In genomic region chr2:11354363-11355154, GRCh38 we compare ENCODE assay signal across 1 cellular context.
TF ChIP-seq lines count a peak whose summit lies in the region.

No MANE protein-coding gene starts in this region.

TF ChIP-seq in HepG2, 621 proteins besides CTCF, POLR2A, EP300 and RAD21 (continued from another document and continues in another):
- TF ChIP-seq GTF3A (CRISPR knock-in tag; conservative IDR thresholded peaks at IDR 0.05) (no peak), ZFY (CRISPR knock-in tag; IDR thresholded peaks at IDR 0.05) (peak; percentile 87), ZNF547 (CRISPR knock-in tag; IDR thresholded peaks at IDR 0.05) (no peak), ASH2L (IDR thresholded peaks at IDR 0.05; ENCODE audit: insufficient read length, low read depth, low read length) (peak; percentile 88), HOXA3 (CRISPR knock-in tag; IDR thresholded peaks at IDR 0.05) (peak; percentile 96), HDAC6 (IDR thresholded peaks at IDR 0.05; ENCODE audit: low read depth, low read length) (no peak), HHEX (CRISPR knock-in tag; IDR thresholded peaks at IDR 0.05) (peak; percentile 97), ZNF264 (CRISPR knock-in tag; IDR thresholded peaks at IDR 0.05) (peak; percentile 89), ZNF790 (CRISPR knock-in tag; IDR thresholded peaks at IDR 0.05; ENCODE audit: borderline replicate concordance) (no peak), ZNF775 (CRISPR knock-in tag; IDR thresholded peaks at IDR 0.05; ENCODE audit: borderline replicate concordance) (no peak), ZBTB26 (CRISPR knock-in tag; IDR thresholded peaks at IDR 0.05; ENCODE audit: borderline replicate concordance) (peak; percentile 91; the same call in 1 of the 2 replicates), ZNF772 (CRISPR knock-in tag; IDR thresholded peaks at IDR 0.05) (peak; percentile 98), ZNF224 (CRISPR knock-in tag; IDR thresholded peaks at IDR 0.05) (peak; percentile 71; the same call in 1 of the 2 replicates), JUNB (CRISPR knock-in tag; IDR thresholded peaks at IDR 0.05; ENCODE audit: borderline replicate concordance) (no peak), SP5 (CRISPR knock-in tag; IDR thresholded peaks at IDR 0.05; ENCODE audit: borderline replicate concordance, low read depth) (peak; percentile 99), ZBTB14 (CRISPR knock-in tag; IDR thresholded peaks at IDR 0.05) (peak; percentile 77), ZNF318 (CRISPR knock-in tag; IDR thresholded peaks at IDR 0.05) (peak; percentile 65; the same call in 1 of the 2 replicates), MIER2 (CRISPR knock-in tag; IDR thresholded peaks at IDR 0.05) (peak; percentile 89), ZBTB37 (CRISPR knock-in tag; IDR thresholded peaks at IDR 0.05) (peak; percentile 62), ZNF382 (CRISPR knock-in tag; IDR thresholded peaks at IDR 0.05; ENCODE audit: borderline replicate concordance) (no peak), HMGA1 (CRISPR knock-in tag; conservative IDR thresholded peaks at IDR 0.05) (no peak), KLF6 (CRISPR knock-in tag; IDR thresholded peaks at IDR 0.05) (peak; percentile 91), GMEB2 (CRISPR knock-in tag; IDR thresholded peaks at IDR 0.05; ENCODE audit: low read depth) (0 out of 2 replicates have a peak, but pooled peaks have one; percentile 34), PHF20 (CRISPR knock-in tag; IDR thresholded peaks at IDR 0.05) (0 out of 2 replicates have a peak, but pooled peaks have one; percentile 48), HIC2 (CRISPR knock-in tag; IDR thresholded peaks at IDR 0.05; ENCODE audit: low read depth) (peak; percentile 91), ZNF20 (CRISPR knock-in tag; IDR thresholded peaks at IDR 0.05) (0 out of 2 replicates have a peak, but pooled peaks have one; percentile 40), ZSCAN22 (CRISPR knock-in tag; IDR thresholded peaks at IDR 0.05) (no peak; the same call in 1 of the 2 replicates), NFE2L1 (CRISPR knock-in tag; IDR thresholded peaks at IDR 0.05; ENCODE audit: borderline replicate concordance) (no peak), SAFB2 (CRISPR knock-in tag; IDR thresholded peaks at IDR 0.05; ENCODE audit: borderline replicate concordance, low read depth) (peak; percentile 84; the same call in 1 of the 2 replicates), ZBTB49 (CRISPR knock-in tag; IDR thresholded peaks at IDR 0.05; ENCODE audit: borderline replicate concordance) (peak; percentile 87), REXO4 (CRISPR knock-in tag; IDR thresholded peaks at IDR 0.05; ENCODE audit: borderline replicate concordance) (no peak), ZNF160 (CRISPR knock-in tag; IDR thresholded peaks at IDR 0.05) (no peak), ZFAT (CRISPR knock-in tag; conservative IDR thresholded peaks at IDR 0.05) (no peak), ZNF33B (CRISPR knock-in tag; IDR thresholded peaks at IDR 0.05) (0 out of 2 replicates have a peak, but pooled peaks have one; percentile 69), ZNF564 (CRISPR knock-in tag; IDR thresholded peaks at IDR 0.05) (peak; percentile 81; the same call in 1 of the 2 replicates), SCMH1 (CRISPR knock-in tag; IDR thresholded peaks at IDR 0.05; ENCODE audit: borderline replicate concordance) (no peak), JDP2 (CRISPR knock-in tag; IDR thresholded peaks at IDR 0.05; ENCODE audit: borderline replicate concordance) (no peak), ZMYM3 (CRISPR knock-in tag; IDR thresholded peaks at IDR 0.05) (peak; percentile 92), ZBTB46 (CRISPR knock-in tag; IDR thresholded peaks at IDR 0.05; ENCODE audit: borderline replicate concordance) (no peak), ZNF33A (CRISPR knock-in tag; IDR thresholded peaks at IDR 0.05; ENCODE audit: borderline replicate concordance) (no peak), ZNF256 (CRISPR knock-in tag; conservative IDR thresholded peaks at IDR 0.05) (peak; percentile 89)
